Comparison of ENCODE assay signal across 19 cellular contexts in genomic region chr11:70153133-70153727, GRCh38.
"Had no signal": no experiment of that assay in that cellular context is flagged by ENCODE, and none has a peak within 500 bp of the region (broad histone marks: within the 10 kb centered on the region; RNA-seq: fewer than 3 reads in every experiment).

No MANE protein-coding gene starts in this region.

- DNase-seq: activated CD4-positive, alpha-beta memory T cell treated with anti-CD3 and anti-CD28 coated beads for 36 hours; activated CD4-positive, alpha-beta T cell treated with anti-CD3 and anti-CD28 coated beads for 1 hour; activated gamma-delta T cell treated with Interleukin-2 at 50 U/mL for 16 hours; activated naive CD8-positive, alpha-beta T cell treated with anti-CD3 and anti-CD28 coated beads for 36 hours; activated T-cell treated with anti-CD3 and anti-CD28 coated beads, Interleukin-2, amount 50 U/mL, for 4 hours; aorta; effector memory CD4-positive, alpha-beta T cell; left lung; mesenchymal stem cell; nephron progenitor cell; psoas muscle; stimulated activated CD4-positive, alpha-beta T cell treated with anti-CD3 and anti-CD28 coated beads, Interleukin-2, amount 100 ng/mL, for 24 hours; stimulated activated naive B cell treated with anti-CD40 and anti-IgM and Interleukin-4, amounts not matched to agents 10 μg/mL and 1 μg/mL and 100 μg/mL, for 72 hours; substantia nigra; trophoblast cell had no signal

- ATAC-seq: activated T-cell treated with anti-CD3 and anti-CD28 coated beads, Interleukin-2, amount 50 U/mL, for 4 hours; gastroesophageal sphincter; left lung; psoas muscle; sciatic nerve; stimulated activated naive B cell treated with anti-CD40 and anti-IgM and Interleukin-4, amounts not matched to agents 10 μg/mL and 1 μg/mL and 100 μg/mL, for 72 hours had no signal

- H3K4me1 ChIP-seq: gastroesophageal sphincter, left lung, psoas muscle had no signal

- H3K36me3 ChIP-seq: gastroesophageal sphincter, left lung had no signal

- H3K4me1 Mint-ChIP-seq: activated naive CD8-positive, alpha-beta T cell treated with anti-CD3 and anti-CD28 coated beads for 36 hours; stimulated activated naive B cell treated with anti-CD40 and anti-IgM and Interleukin-4, amounts not matched to agents 10 μg/mL and 1 μg/mL and 100 μg/mL, for 72 hours had no signal

- H3K4me3 Mint-ChIP-seq: activated CD4-positive, alpha-beta memory T cell treated with anti-CD3 and anti-CD28 coated beads for 36 hours; activated naive CD8-positive, alpha-beta T cell treated with anti-CD3 and anti-CD28 coated beads for 36 hours; activated T-cell treated with anti-CD3 and anti-CD28 coated beads, Interleukin-2, amount 50 U/mL, for 4 hours; stimulated activated naive B cell treated with anti-CD40 and anti-IgM and Interleukin-4, amounts not matched to agents 10 μg/mL and 1 μg/mL and 100 μg/mL, for 72 hours had no signal

- H3K27me3 Mint-ChIP-seq: activated CD4-positive, alpha-beta memory T cell treated with anti-CD3 and anti-CD28 coated beads for 36 hours had no signal

- H3K27ac ChIP-seq: coronary artery, epithelial cell of prostate, gastroesophageal sphincter, left lung, psoas muscle had no signal

- H3K4me3 ChIP-seq: coronary artery, gastroesophageal sphincter, left lung, psoas muscle had no signal

- H3K36me3 Mint-ChIP-seq: activated CD4-positive, alpha-beta memory T cell treated with anti-CD3 and anti-CD28 coated beads for 36 hours; activated naive CD8-positive, alpha-beta T cell treated with anti-CD3 and anti-CD28 coated beads for 36 hours; stimulated activated naive B cell treated with anti-CD40 and anti-IgM and Interleukin-4, amounts not matched to agents 10 μg/mL and 1 μg/mL and 100 μg/mL, for 72 hours had no signal

- H3K27ac Mint-ChIP-seq: activated CD4-positive, alpha-beta memory T cell treated with anti-CD3 and anti-CD28 coated beads for 36 hours; activated naive CD8-positive, alpha-beta T cell treated with anti-CD3 and anti-CD28 coated beads for 36 hours; nephron progenitor cell; stimulated activated naive B cell treated with anti-CD40 and anti-IgM and Interleukin-4, amounts not matched to agents 10 μg/mL and 1 μg/mL and 100 μg/mL, for 72 hours had no signal

- H3K9me3 Mint-ChIP-seq: activated CD4-positive, alpha-beta memory T cell treated with anti-CD3 and anti-CD28 coated beads for 36 hours; activated naive CD8-positive, alpha-beta T cell treated with anti-CD3 and anti-CD28 coated beads for 36 hours; activated T-cell treated with anti-CD3 and anti-CD28 coated beads, Interleukin-2, amount 50 U/mL, for 4 hours; nephron progenitor cell; stimulated activated naive B cell treated with anti-CD40 and anti-IgM and Interleukin-4, amounts not matched to agents 10 μg/mL and 1 μg/mL and 100 μg/mL, for 72 hours had no signal

- H3K9me3 ChIP-seq: gastroesophageal sphincter, left lung, psoas muscle had no signal
